In genomic region chr22:18148508-18148965, GRCh38 we compare ENCODE assay signal across 1 cellular context.
TF ChIP-seq lines count a peak whose summit lies in the region.

No MANE protein-coding gene starts in this region.

TF ChIP-seq in HepG2, 621 proteins besides CTCF, POLR2A, EP300 and RAD21 (continued from another document and continues in another):
- TF ChIP-seq ATF6 (CRISPR knock-in tag; conservative IDR thresholded peaks at IDR 0.05) (no peak), ATF7-NPFF (CRISPR knock-in tag; IDR thresholded peaks at IDR 0.05; ENCODE audit: low read depth) (peak; percentile 31; the same call in 1 of the 2 replicates), ZNF740 (CRISPR knock-in tag; IDR thresholded peaks at IDR 0.05) (no peak), RERE (CRISPR knock-in tag; IDR thresholded peaks at IDR 0.05; ENCODE audit: low read depth) (peak; percentile 69; the same call in 1 of the 2 replicates), ZNF772 (CRISPR knock-in tag; IDR thresholded peaks at IDR 0.05) (0 out of 2 replicates have a peak, but pooled peaks have one; percentile 56), ZKSCAN5 (CRISPR knock-in tag; IDR thresholded peaks at IDR 0.05) (no peak), BORCS8-MEF2B (CRISPR knock-in tag; IDR thresholded peaks at IDR 0.05) (peak; percentile 67), TAF1 (CRISPR knock-in tag; IDR thresholded peaks at IDR 0.05) (peak; percentile 77; the same call in 1 of the 2 replicates), SMC3 (IDR thresholded peaks at IDR 0.05; ENCODE audit: low read length) (no peak), TIGD3 (CRISPR knock-in tag; IDR thresholded peaks at IDR 0.05; ENCODE audit: borderline replicate concordance) (peak; percentile 85; the same call in 1 of the 2 replicates), REL (CRISPR knock-in tag; conservative IDR thresholded peaks at IDR 0.05) (0 out of 2 replicates have a peak, but pooled peaks have one; percentile 60), ZNF484 (CRISPR knock-in tag; IDR thresholded peaks at IDR 0.05; ENCODE audit: borderline replicate concordance, low read depth) (no peak), ZNF777 (CRISPR knock-in tag; IDR thresholded peaks at IDR 0.05) (peak; percentile 61; the same call in 1 of the 2 replicates), FOXA3 (CRISPR knock-in tag; IDR thresholded peaks at IDR 0.05) (peak; percentile 100), ZBTB42 (CRISPR knock-in tag; IDR thresholded peaks at IDR 0.05) (0 out of 2 replicates have a peak, but pooled peaks have one; percentile 74), ZSCAN31 (CRISPR knock-in tag; IDR thresholded peaks at IDR 0.05; ENCODE audit: low read depth) (peak; percentile 92; the same call in 1 of the 2 replicates), AHDC1 (CRISPR knock-in tag; IDR thresholded peaks at IDR 0.05; ENCODE audit: borderline replicate concordance) (peak; percentile 68), MAFG (CRISPR knock-in tag; IDR thresholded peaks at IDR 0.05) (peak; percentile 62), PRMT3 (CRISPR knock-in tag; IDR thresholded peaks at IDR 0.05; ENCODE audit: borderline replicate concordance, low read depth) (no peak), ZFP62 (CRISPR knock-in tag; IDR thresholded peaks at IDR 0.05) (no peak), FOXO4 (CRISPR knock-in tag; conservative IDR thresholded peaks at IDR 0.05) (no peak), ZNF891 (CRISPR knock-in tag; IDR thresholded peaks at IDR 0.05) (no peak), THAP7 (CRISPR knock-in tag; IDR thresholded peaks at IDR 0.05) (0 out of 2 replicates have a peak, but pooled peaks have one; percentile 33), LBX2 (CRISPR knock-in tag; IDR thresholded peaks at IDR 0.05; ENCODE audit: borderline replicate concordance) (no peak), ZNF503 (CRISPR knock-in tag; IDR thresholded peaks at IDR 0.05) (peak; percentile 79; the same call in 1 of the 2 replicates), ZNF607 (CRISPR knock-in tag; IDR thresholded peaks at IDR 0.05; ENCODE audit: borderline replicate concordance) (peak; percentile 91; the same call in 1 of the 2 replicates), ZNF430 (CRISPR knock-in tag; IDR thresholded peaks at IDR 0.05) (peak; percentile 68), ARNTL (CRISPR knock-in tag; IDR thresholded peaks at IDR 0.05) (peak; percentile 81; the same call in 1 of the 2 replicates), ZNF446 (CRISPR knock-in tag; IDR thresholded peaks at IDR 0.05) (no peak), TFE3 (CRISPR knock-in tag; IDR thresholded peaks at IDR 0.05) (peak; percentile 72), BRD4 (CRISPR knock-in tag; IDR thresholded peaks at IDR 0.05) (peak; percentile 85), ZKSCAN8 (CRISPR knock-in tag; IDR thresholded peaks at IDR 0.05; ENCODE audit: borderline replicate concordance) (peak; percentile 75; the same call in 1 of the 2 replicates), KLF15 (CRISPR knock-in tag; IDR thresholded peaks at IDR 0.05; ENCODE audit: borderline replicate concordance) (no peak), CBFB (CRISPR knock-in tag; IDR thresholded peaks at IDR 0.05) (peak; percentile 40; the same call in 1 of the 2 replicates), AGO2 (optimal IDR thresholded peaks at IDR 0.05; ENCODE audit: low read depth, low read length) (no peak), ZNF225 (CRISPR knock-in tag; IDR thresholded peaks at IDR 0.05) (no peak), ZNF879 (CRISPR knock-in tag; IDR thresholded peaks at IDR 0.05) (0 out of 2 replicates have a peak, but pooled peaks have one; percentile 58), FIP1L1 (IDR thresholded peaks at IDR 0.05; ENCODE audit: borderline replicate concordance, insufficient read depth, low read depth, low read length) (no peak)
